In genomic region chr9:89882876-89883275, GRCh38 we compare ENCODE assay signal across 19 cellular contexts.
"Had no signal": no experiment of that assay in that cellular context is flagged by ENCODE, and none has a peak within 500 bp of the region (broad histone marks: within the 10 kb centered on the region; RNA-seq: fewer than 3 reads in every experiment).

No MANE protein-coding gene starts in this region.

- H3K36me3 Mint-ChIP-seq: activated naive CD8-positive, alpha-beta T cell treated with anti-CD3 and anti-CD28 coated beads for 36 hours; naive B cell had no signal

- DNase-seq: activated B cell treated with CpG ODN at 0.5 μM for 24 hours; activated CD4-positive, alpha-beta T cell treated with anti-CD3 and anti-CD28 coated beads, Interleukin-2, amount 10 ng/mL, durations not matched to agents 7 days and 5 days; activated naive CD8-positive, alpha-beta T cell treated with anti-CD3 and anti-CD28 coated beads for 36 hours; amygdala; cortex of kidney; effector CD8-positive, alpha-beta T cell; foreskin keratinocyte; kidney glomerular epithelial cell; lower lobe of right lung; naive B cell; stimulated activated naive CD4-positive, alpha-beta T cell treated with Interleukin-2 at 50 U/mL for 16 hours; SW 1271 had no signal

- H3K9me3 ChIP-seq: body of pancreas, lower lobe of right lung, SJSA1, suprapubic skin had no signal

- H3K4me1 Mint-ChIP-seq: activated B cell treated with CpG ODN at 0.5 μM for 24 hours; activated CD4-positive, alpha-beta T cell treated with anti-CD3 and anti-CD28 coated beads, Interleukin-2, amount 10 ng/mL, durations not matched to agents 7 days and 5 days; activated naive CD8-positive, alpha-beta T cell treated with anti-CD3 and anti-CD28 coated beads for 36 hours; central memory CD8-positive, alpha-beta T cell; naive B cell had no signal

- H3K4me3 Mint-ChIP-seq: activated B cell treated with CpG ODN at 0.5 μM for 24 hours; activated CD4-positive, alpha-beta T cell treated with anti-CD3 and anti-CD28 coated beads, Interleukin-2, amount 10 ng/mL, durations not matched to agents 7 days and 5 days; activated naive CD8-positive, alpha-beta T cell treated with anti-CD3 and anti-CD28 coated beads for 36 hours; activated T-helper 1 cell treated with anti-CD3 and anti-CD28 coated beads, Interleukin-12 subunit alpha, Interleukin-12 subunit beta, Interleukin-2, Interleukin-4 antibody, amounts not matched to agents 30 ng/mL and 10 ng/mL and 1 ng/mL, durations not matched to agents 14 hours and 24 hours and 36 hours; central memory CD8-positive, alpha-beta T cell; naive B cell; T-helper 2 cell treated with Interferon-gamma antibody and Interleukin-4, amounts not matched to agents 5 μg/mL and 100 μg/mL, for 36 hours had no signal

- H3K4me3 ChIP-seq: body of pancreas, lower lobe of right lung, SJSA1, suprapubic skin had no signal

- H3K9ac ChIP-seq: parathyroid adenoma had no signal

- H3K4me1 ChIP-seq: foreskin keratinocyte, SJSA1 had no signal

- H3K9me3 Mint-ChIP-seq: activated B cell treated with CpG ODN at 0.5 μM for 24 hours; activated CD4-positive, alpha-beta T cell treated with anti-CD3 and anti-CD28 coated beads, Interleukin-2, amount 10 ng/mL, durations not matched to agents 7 days and 5 days; activated naive CD8-positive, alpha-beta T cell treated with anti-CD3 and anti-CD28 coated beads for 36 hours; activated T-helper 1 cell treated with anti-CD3 and anti-CD28 coated beads, Interleukin-12 subunit alpha, Interleukin-12 subunit beta, Interleukin-2, Interleukin-4 antibody, amounts not matched to agents 30 ng/mL and 10 ng/mL and 1 ng/mL, durations not matched to agents 14 hours and 24 hours and 36 hours; central memory CD8-positive, alpha-beta T cell; naive B cell; T-helper 2 cell treated with Interferon-gamma antibody and Interleukin-4, amounts not matched to agents 5 μg/mL and 100 μg/mL, for 36 hours had no signal

- H3K27ac ChIP-seq: body of pancreas, foreskin keratinocyte, lower lobe of right lung, parathyroid adenoma, SJSA1, suprapubic skin had no signal

- H3K27me3 ChIP-seq: body of pancreas, foreskin keratinocyte, SJSA1, suprapubic skin had no signal

- ATAC-seq: body of pancreas, foreskin keratinocyte, lower lobe of right lung had no signal

- H3K27ac Mint-ChIP-seq: activated B cell treated with CpG ODN at 0.5 μM for 24 hours; activated CD4-positive, alpha-beta T cell treated with anti-CD3 and anti-CD28 coated beads, Interleukin-2, amount 10 ng/mL, durations not matched to agents 7 days and 5 days; activated naive CD8-positive, alpha-beta T cell treated with anti-CD3 and anti-CD28 coated beads for 36 hours; activated T-helper 1 cell treated with anti-CD3 and anti-CD28 coated beads, Interleukin-12 subunit alpha, Interleukin-12 subunit beta, Interleukin-2, Interleukin-4 antibody, amounts not matched to agents 30 ng/mL and 10 ng/mL and 1 ng/mL, durations not matched to agents 14 hours and 24 hours and 36 hours; naive B cell; T-helper 2 cell treated with Interferon-gamma antibody and Interleukin-4, amounts not matched to agents 5 μg/mL and 100 μg/mL, for 36 hours had no signal

- H3K36me3 ChIP-seq: lower lobe of right lung, SJSA1, suprapubic skin had no signal

- H3K27me3 Mint-ChIP-seq: activated B cell treated with CpG ODN at 0.5 μM for 24 hours; activated CD4-positive, alpha-beta T cell treated with anti-CD3 and anti-CD28 coated beads, Interleukin-2, amount 10 ng/mL, durations not matched to agents 7 days and 5 days; activated naive CD8-positive, alpha-beta T cell treated with anti-CD3 and anti-CD28 coated beads for 36 hours; central memory CD8-positive, alpha-beta T cell; naive B cell had no signal
